18 cellular contexts compared by ENCODE assay signal in genomic region chr1:89475269-89475668, GRCh38.
"Had no signal": no experiment of that assay in that cellular context is flagged by ENCODE, and none has a peak within 500 bp of the region (broad histone marks: within the 10 kb centered on the region; RNA-seq: fewer than 3 reads in every experiment).

No MANE protein-coding gene starts in this region.

- H3K9me3 ChIP-seq: neutrophil, ovary, pancreas, prostate gland, psoas muscle, right lobe of liver, sigmoid colon had no signal

- H3K27ac ChIP-seq: neural progenitor cell, neutrophil, ovary, pancreas, parathyroid adenoma, prostate gland, psoas muscle, right atrium auricular region, right lobe of liver, sigmoid colon, skin epidermis, spleen had no signal

- ATAC-seq: naive thymus-derived CD8-positive, alpha-beta T cell; natural killer cell; natural killer cell treated with Interleukin-12 subunit alpha and Interleukin-12 subunit beta and Interleukin-15 and Interleukin-18, amount 100 ng/mL, for 72 hours; pancreas; psoas muscle; right cardiac atrium; right lobe of liver; sciatic nerve had no signal

- H3K4me3 ChIP-seq: neural progenitor cell, ovary, pancreas, prostate gland, psoas muscle, right atrium auricular region, right lobe of liver, sigmoid colon, skin epidermis, smooth muscle cell, spleen had no signal

- H3K36me3 ChIP-seq: neural progenitor cell, neutrophil, ovary, pancreas, prostate gland, right atrium auricular region, right lobe of liver, sigmoid colon, spleen had no signal

- H3K4me1 ChIP-seq: neural progenitor cell, pancreas, parathyroid adenoma, prostate gland, psoas muscle, right atrium auricular region, right lobe of liver, sigmoid colon, spleen had no signal
